In genomic region chr21:34836103-34836932, GRCh38 we compare ENCODE assay signal across 9 cellular contexts.
DNase-seq lines count a peak whose midpoint lies in the region; ATAC-seq and TF ChIP-seq lines count a peak whose summit lies in the region.
"Had no signal": no experiment of that assay in that cellular context is flagged by ENCODE, and none has a peak within 500 bp of the region (broad histone marks: within the 10 kb centered on the region; RNA-seq: fewer than 3 reads in every experiment).

No MANE protein-coding gene starts in this region.

- no peaks in the 10 kb centered on the region for H3K9me3 ChIP-seq in osteoblast (ENCODE audit: low read depth, low read length)

- peaks cover 80% of the 10 kb centered on the region for H3K79me2 ChIP-seq in osteoblast (ENCODE audit: insufficient read depth, low read length)

- H4K20me1 ChIP-seq in osteoblast (ENCODE audit: insufficient read depth, low read length), result peaks cover 29% of the 10 kb centered on the region

- peaks cover 72% of the 10 kb centered on the region for H3K36me3 ChIP-seq in osteoblast (ENCODE audit: insufficient read depth, low read length)

- TF ChIP-seq CTCF in dorsolateral prefrontal cortex (IDR thresholded peaks at IDR 0.05 in 54 of 56, conservative IDR thresholded peaks at IDR 0.05 in 2 of 56; ENCODE audit: low read depth in 1 of 56, partially characterized antibody in 56 of 56) (no peak), osteoblast (IDR thresholded peaks at IDR 0.05; ENCODE audit: extremely low read depth, low read depth, low read length) (no peak)

- H3K27me3 ChIP-seq in dorsolateral prefrontal cortex, result peaks cover 0 to 29% (median 0%) of the 10 kb centered on the region in 45 donors
- H3K27me3 ChIP-seq in osteoblast (ENCODE audit: insufficient read depth, low read length), result no peaks in the 10 kb centered on the region

- H3K4me3 ChIP-seq in dorsolateral prefrontal cortex, result no peak overlapping the region
- H3K4me3 ChIP-seq in osteoblast (ENCODE audit: insufficient read depth, low read length), result peak overlapping the region; percentile 49

- DNase-seq in GM04503 (ENCODE audit: low read depth) (peak; percentile 97), RKO (ENCODE audit: low spot score) (peak; percentile 66), dorsolateral prefrontal cortex (peak in 8 of 10 donors; percentile 36 to 74 (median 57)), osteoblast (ENCODE audit: insufficient read length, low spot score, missing footprints) (peak; percentile 94), NAMALWA (ENCODE audit: low spot score) (no peak), SHP77 treated with DMSO at 0.1 percent for 48 hours (lab: John Stamatoyannopoulos, UW) (no peak), DMS 273 treated with DMSO at 0.1 percent for 48 hours (lab: John Stamatoyannopoulos, UW) (no peak)

- no peak overlapping the region for H2AFZ ChIP-seq in osteoblast (ENCODE audit: low read length)

- intact Hi-C loops in dorsolateral prefrontal cortex (cut with DNase I), result no loop called here

- H3K27ac ChIP-seq in dorsolateral prefrontal cortex, result peak overlapping the region in 6 of 59 donors; percentile 9 to 78 (median 16)
- H3K27ac ChIP-seq in osteoblast (ENCODE audit: low read depth, low read length), result peak overlapping the region; percentile 88

- H3K4me1 ChIP-seq in osteoblast (ENCODE audit: insufficient read depth, low read length), result peaks cover 41% of the 10 kb centered on the region

- H3K4me2 ChIP-seq in osteoblast (ENCODE audit: insufficient read depth, low read length), result peak overlapping the region; percentile 57

- no peak for ATAC-seq in HG03520 (IDR thresholded peaks at IDR 0.05; ENCODE audit: unreplicated experiment)
- ATAC-seq: left colon had no signal

Comparison
In these comparisons a context has a peak if more than half of its experiments do, and no peak if none do; other contexts are left out.
1. DNase-seq: peak in GM04503 (single experiment), RKO (single experiment), dorsolateral prefrontal cortex (8 of 10) and osteoblast (single experiment); none in NAMALWA (single experiment), SHP77 treated with DMSO at 0.1 percent for 48 hours (single experiment) and DMS 273 treated with DMSO at 0.1 percent for 48 hours (single experiment).